ENCODE assay signal across 15 cellular contexts in the genomic region with DNA sequence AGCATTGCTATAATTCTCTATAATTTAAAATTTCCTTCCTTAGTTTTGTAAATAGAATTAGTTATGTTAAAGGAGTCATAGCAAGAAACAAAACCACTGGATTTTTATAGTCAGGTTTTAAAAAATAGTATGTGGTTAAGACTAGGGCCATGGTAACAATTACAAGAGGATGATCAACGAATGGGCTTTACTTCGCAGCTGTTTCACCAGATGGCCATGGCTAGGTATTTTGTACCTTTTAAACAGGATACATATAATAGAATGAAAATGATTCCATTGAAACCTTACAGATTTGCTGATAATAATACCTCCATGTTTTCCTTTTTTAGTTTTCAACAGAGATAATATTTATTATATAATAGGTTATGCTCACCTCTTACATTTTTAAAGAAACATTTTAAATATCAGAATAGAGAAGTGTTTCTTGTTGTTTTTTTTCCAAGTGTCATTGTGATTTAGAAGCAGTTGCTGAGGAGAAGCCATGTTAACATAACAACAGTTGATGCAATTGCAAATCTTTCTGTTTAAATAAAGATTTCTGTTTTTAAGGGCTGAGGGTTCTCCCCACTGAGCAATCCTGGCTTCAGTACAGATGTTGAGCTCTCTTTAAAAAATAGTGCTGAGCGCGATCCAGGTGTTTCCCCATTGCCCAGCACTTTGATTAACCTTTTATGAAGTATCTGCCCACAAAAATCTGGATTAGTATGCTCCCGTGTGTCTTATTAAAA.
"Had no signal": no experiment of that assay in that cellular context is flagged by ENCODE, and none has a peak within 500 bp of the region (broad histone marks: within the 10 kb centered on the region; RNA-seq: fewer than 3 reads in every experiment).

No MANE protein-coding gene starts in this region.

- DNase-seq: activated CD4-positive, alpha-beta T cell treated with anti-CD3 and anti-CD28 coated beads, Interleukin-2, amount 50 U/mL, for 48 hours; activated CD8-positive, alpha-beta memory T cell treated with anti-CD3 and anti-CD28 coated beads, Interleukin-2, amount 10 ng/mL, durations not matched to agents 7 days and 5 days; activated effector memory CD4-positive, alpha-beta T cell treated with Interleukin-2 at 50 U/mL for 16 hours; activated T-cell treated with anti-CD3 and anti-CD28 coated beads, Interleukin-2, amount 50 U/mL, for 24 hours; islet precursor cell; left ventricle myocardium superior; nephron progenitor cell; stimulated activated CD4-positive, alpha-beta T cell treated with anti-CD3 and anti-CD28 coated beads, Interleukin-2, amount 100 ng/mL, for 24 hours; stimulated activated naive B cell treated with anti-CD40 and anti-IgM and Interleukin-4, amounts not matched to agents 10 μg/mL and 1 μg/mL and 100 μg/mL, for 72 hours had no signal

- H3K27me3 ChIP-seq: breast epithelium, tibial nerve, vagina had no signal

- H3K27ac ChIP-seq: breast epithelium, tibial nerve, vagina had no signal

- H3K36me3 ChIP-seq: breast epithelium, tibial nerve, vagina had no signal

- ATAC-seq: activated CD4-positive, CD25-positive, alpha-beta regulatory T cell treated with anti-CD3 and anti-CD28 coated beads, Interleukin-2, amount 50 U/mL, for 24 hours; activated CD8-positive, alpha-beta memory T cell treated with anti-CD3 and anti-CD28 coated beads, Interleukin-2, amount 10 ng/mL, durations not matched to agents 7 days and 5 days; left ventricle myocardium superior; sciatic nerve; stimulated activated naive B cell treated with anti-CD40 and anti-IgM and Interleukin-4, amounts not matched to agents 10 μg/mL and 1 μg/mL and 100 μg/mL, for 72 hours had no signal

- H3K4me3 ChIP-seq: breast epithelium, tibial nerve, vagina had no signal

- H3K4me1 ChIP-seq: breast epithelium, tibial nerve, vagina had no signal

- H3K9me3 ChIP-seq: breast epithelium, tibial nerve, vagina had no signal

- FAIRE-seq: frontal cortex had no signal
